ENCODE assay signal across 10 cellular contexts in the genomic region with DNA sequence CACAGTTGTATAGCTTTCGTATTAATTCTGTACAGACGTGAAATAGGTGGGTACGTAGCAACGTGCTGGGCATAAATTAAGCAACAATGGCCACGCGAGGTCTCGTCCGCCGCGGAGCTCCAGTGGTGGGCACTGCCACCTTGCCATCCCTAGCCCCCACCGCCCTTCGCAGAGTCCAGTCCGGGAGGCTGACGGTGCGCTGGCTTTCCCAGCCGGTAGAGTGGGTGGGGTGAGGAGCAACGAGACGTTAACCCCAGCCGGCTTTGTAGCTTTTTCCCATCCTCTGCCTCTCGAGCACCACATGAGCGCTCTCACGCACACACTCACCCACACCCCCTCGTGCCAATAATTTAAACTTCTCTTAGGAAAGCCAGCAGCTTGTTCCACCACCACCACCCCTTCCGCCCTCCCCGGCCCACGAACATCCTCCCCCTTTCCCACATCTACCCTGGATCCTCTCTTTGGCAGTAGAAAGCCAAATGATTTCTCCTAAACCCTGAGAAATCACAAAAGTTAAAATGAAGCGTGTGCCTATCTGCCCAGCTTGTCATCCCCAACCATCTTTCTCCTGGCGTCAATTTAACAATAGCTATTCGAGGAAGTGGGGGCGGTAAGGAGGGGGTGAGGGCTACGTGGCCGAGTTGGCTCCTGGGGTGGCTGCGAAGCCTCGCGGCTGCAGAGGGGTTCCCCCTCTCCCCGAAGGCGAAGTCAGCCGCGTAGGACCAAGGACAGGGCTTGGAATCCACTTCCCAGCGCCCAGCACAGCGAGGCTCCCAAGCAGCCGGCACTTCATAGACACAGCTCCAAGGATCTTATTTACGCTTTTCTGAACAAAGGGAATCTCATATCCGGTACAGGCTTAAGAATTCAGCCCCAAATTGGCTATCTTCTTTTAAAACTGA. TPM values are rescaled to one million over a fixed set of nuclear protein-coding genes. Genes with fewer than 3 reads are reported as not detected.
DNase-seq lines count a peak whose midpoint lies in the region; TF ChIP-seq lines count a peak whose summit lies in the region.
"Had no signal": no experiment of that assay in that cellular context is flagged by ENCODE, and none has a peak within 500 bp of the region (broad histone marks: within the 10 kb centered on the region; RNA-seq: fewer than 3 reads in every experiment).

No MANE protein-coding gene starts in this region.

- no peaks in the 10 kb centered on the region for H3K36me3 ChIP-seq in OCI-LY7 (ENCODE audit: insufficient read depth, low read length)

- H3K79me2 ChIP-seq in OCI-LY7 (ENCODE audit: insufficient read depth, low read depth, low read length) = no peaks in the 10 kb centered on the region

- no peaks in the 10 kb centered on the region for H3K9me3 Mint-ChIP-seq in neural crest cell

- H3K9me3 ChIP-seq in OCI-LY7 (ENCODE audit: low read length) = no peaks in the 10 kb centered on the region

- no peaks in the 10 kb centered on the region for H3K9me2 ChIP-seq in OCI-LY7 (ENCODE audit: insufficient read depth, low read length)

- POLR2A ChIA-PET in OCI-LY7 (lab: Charles Lee) = no interaction called here

- peaks cover 19% of the 10 kb centered on the region for H3K4me1 Mint-ChIP-seq in neural crest cell

- peaks cover 27% of the 10 kb centered on the region for H3K27me3 Mint-ChIP-seq in neural crest cell (ENCODE audit: low read depth)

- H3K27ac Mint-ChIP-seq in neural crest cell (ENCODE audit: unreplicated experiment) = no peak overlapping the region

- no peaks in the 10 kb centered on the region; the same call in 1 of the 2 replicates for H4K20me1 ChIP-seq in OCI-LY7 (ENCODE audit: insufficient read depth, low read length)

- DNase-seq in AG20443 (ENCODE audit: low spot score) (peak; percentile 27), NCI-H69 (lab: John Stamatoyannopoulos, UW) (peak; percentile 88), epithelial cell of proximal tubule (ENCODE audit: low read depth) (no peak), neural crest cell (ENCODE audit: low read depth, low spot score) (peak; percentile 42), HT-29 (ENCODE audit: low spot score) (no peak), OCI-LY7 (ENCODE audit: low spot score) (no peak), SKM-1 treated with dmso at 0.1 percent for 144 hours (lab: John Stamatoyannopoulos, UW; ENCODE audit: unreplicated experiment) (no peak)
- no peak for DNase-seq in activated CD4-positive, alpha-beta T cell treated with anti-CD3 and anti-CD28 coated beads for 48 hours
- DNase-seq: NCI-H1930 had no signal

- intact Hi-C loops in OCI-LY7 (cut with micrococcal nuclease; ENCODE audit: unreplicated experiment) = no loop called here

- no peak overlapping the region for H3K4me3 Mint-ChIP-seq in neural crest cell

- H3K27ac ChIP-seq in OCI-LY7 (ENCODE audit: low read depth, low read length, poor library complexity, severe bottlenecking) = no peak overlapping the region
- H3K27ac ChIP-seq: C4-2B had no signal

- no peak overlapping the region for H3K4me2 ChIP-seq in OCI-LY7 (ENCODE audit: low read length)

- no peaks in the 10 kb centered on the region for H3K36me3 Mint-ChIP-seq in neural crest cell (ENCODE audit: low read depth)

- H3K4me3 ChIP-seq in epithelial cell of proximal tubule (ENCODE audit: low read depth, low read length) = peak overlapping the region; percentile 65
- no peak overlapping the region for H3K4me3 ChIP-seq in OCI-LY7 (ENCODE audit: low read depth, low read length, poor library complexity, severe bottlenecking)

- BruUV-seq in OCI-LY7 (replicated peaks; lab: Mats Ljungman, UMichigan) = no TSS peak

- CTCF ChIA-PET in OCI-LY7 (lab: Charles Lee; ENCODE audit: unreplicated experiment) = no interaction called here

- TF ChIP-seq CTCF in epithelial cell of proximal tubule (conservative IDR thresholded peaks at IDR 0.05; ENCODE audit: low read depth, low read length) = no peak
- TF ChIP-seq CTCF in neural crest cell (conservative IDR thresholded peaks at IDR 0.05) = no peak
- no peak for TF ChIP-seq CTCF in OCI-LY7 (conservative IDR thresholded peaks at IDR 0.05; ENCODE audit: low read length)

- H3K4me1 ChIP-seq in OCI-LY7 (ENCODE audit: insufficient read depth, low read length, poor library complexity, severe bottlenecking) = no peaks in the 10 kb centered on the region

- H2AFZ ChIP-seq in OCI-LY7 (ENCODE audit: low read length) = no peak overlapping the region

RNA-seq across cellular contexts. Expression of gene ELAVL2, which starts 1.5 kb away (rescaled TPM):
- total RNA-seq in epithelial cell of proximal tubule = 0.52 and 1.2 TPM in 2 replicates
- 26.0 and 31.3 TPM in 2 replicates for total RNA-seq in neural crest cell
- total RNA-seq in HT-29 (2014; rRNA removed; shearing (Covaris generic)) = not detected in 2 replicates
- not detected in 2 replicates for total RNA-seq in OCI-LY7 (2014; rRNA removed; shearing (Covaris generic))
- not detected in 2 replicates for total RNA-seq in OCI-LY7 (2022)

Comparison
In these comparisons a context has a peak if more than half of its experiments do, and no peak if none do; other contexts are left out.
1. DNase-seq: peak in AG20443 (single experiment), NCI-H69 (single experiment) and neural crest cell (single experiment); none in epithelial cell of proximal tubule (single experiment), HT-29 (single experiment), OCI-LY7 (single experiment), activated CD4-positive, alpha-beta T cell treated with anti-CD3 and anti-CD28 coated beads for 48 hours (single experiment) and SKM-1 treated with dmso at 0.1 percent for 144 hours (single experiment).
2. RNA of gene ELAVL2, which starts 1.5 kb away (total RNA-seq): 26.0 to 31.3 TPM in neural crest cell; 0.52 to 1.2 TPM in epithelial cell of proximal tubule, not detected in HT-29 and not detected in OCI-LY7; every median in the first group is over 10 times any median in the second.